Comparison of ENCODE assay signal across 21 cellular contexts in genomic region chr5:56147106-56147505, GRCh38.
"Had no signal": no experiment of that assay in that cellular context is flagged by ENCODE, and none has a peak within 500 bp of the region (broad histone marks: within the 10 kb centered on the region; RNA-seq: fewer than 3 reads in every experiment).

No MANE protein-coding gene starts in this region.

- H3K27ac ChIP-seq: coronary artery, gastrocnemius medialis, upper lobe of left lung had no signal

- DNase-seq: activated CD4-positive, alpha-beta T cell treated with anti-CD3 and anti-CD28 coated beads for 1 hour; activated CD8-positive, alpha-beta T cell treated with anti-CD3 and anti-CD28 coated beads for 36 hours; activated effector memory CD4-positive, alpha-beta T cell treated with Interleukin-2 at 50 U/mL for 16 hours; activated T-cell treated with anti-CD3 and anti-CD28 coated beads, Interleukin-2, amount 50 U/mL, for 4 hours; amygdala; body of pancreas; effector CD4-positive, alpha-beta T cell; gastrocnemius medialis; heart right ventricle; islet precursor cell; stimulated activated naive CD8-positive, alpha-beta T cell treated with anti-CD3 and anti-CD28 coated beads, Interleukin-15, amount 100 ng/mL, for 72 hours; T-helper 1 cell; T1000; upper lobe of left lung had no signal

- H3K27ac Mint-ChIP-seq: activated CD8-positive, alpha-beta T cell treated with anti-CD3 and anti-CD28 coated beads for 36 hours; activated naive CD8-positive, alpha-beta T cell; mesothelial cell of epicardium; stimulated activated naive CD8-positive, alpha-beta T cell treated with anti-CD3 and anti-CD28 coated beads, Interleukin-15, amount 100 ng/mL, for 72 hours had no signal

- H3K27me3 Mint-ChIP-seq: activated CD8-positive, alpha-beta T cell treated with anti-CD3 and anti-CD28 coated beads for 36 hours; activated naive CD8-positive, alpha-beta T cell; central memory CD8-positive, alpha-beta T cell; stimulated activated naive CD8-positive, alpha-beta T cell treated with anti-CD3 and anti-CD28 coated beads, Interleukin-15, amount 100 ng/mL, for 72 hours had no signal

- H3K4me3 Mint-ChIP-seq: activated CD8-positive, alpha-beta T cell treated with anti-CD3 and anti-CD28 coated beads for 36 hours; activated naive CD8-positive, alpha-beta T cell; activated T-cell treated with anti-CD3 and anti-CD28 coated beads, Interleukin-2, amount 50 U/mL, for 4 hours; central memory CD8-positive, alpha-beta T cell; mesothelial cell of epicardium; neural crest cell had no signal

- H3K36me3 Mint-ChIP-seq: activated naive CD8-positive, alpha-beta T cell; mesothelial cell of epicardium had no signal

- H3K9me3 Mint-ChIP-seq: activated CD8-positive, alpha-beta T cell treated with anti-CD3 and anti-CD28 coated beads for 36 hours; activated T-cell treated with anti-CD3 and anti-CD28 coated beads, Interleukin-2, amount 50 U/mL, for 4 hours; central memory CD8-positive, alpha-beta T cell; mesothelial cell of epicardium; neural crest cell; stimulated activated naive CD8-positive, alpha-beta T cell treated with anti-CD3 and anti-CD28 coated beads, Interleukin-15, amount 100 ng/mL, for 72 hours had no signal

- H3K9me3 ChIP-seq: body of pancreas, gastrocnemius medialis, heart right ventricle, upper lobe of left lung had no signal

- H3K36me3 ChIP-seq: gastrocnemius medialis, heart right ventricle, upper lobe of left lung had no signal

- H3K27me3 ChIP-seq: body of pancreas, gastrocnemius medialis, heart right ventricle, upper lobe of left lung had no signal

- H3K4me3 ChIP-seq: body of pancreas, coronary artery, gastrocnemius medialis, heart right ventricle, lung, upper lobe of left lung had no signal

- ATAC-seq: activated CD8-positive, alpha-beta T cell treated with anti-CD3 and anti-CD28 coated beads for 36 hours; activated T-cell treated with anti-CD3 and anti-CD28 coated beads, Interleukin-2, amount 50 U/mL, for 4 hours; body of pancreas; gastrocnemius medialis; heart right ventricle; sciatic nerve had no signal

- H3K4me1 ChIP-seq: gastrocnemius medialis had no signal
